In the genomic region with DNA sequence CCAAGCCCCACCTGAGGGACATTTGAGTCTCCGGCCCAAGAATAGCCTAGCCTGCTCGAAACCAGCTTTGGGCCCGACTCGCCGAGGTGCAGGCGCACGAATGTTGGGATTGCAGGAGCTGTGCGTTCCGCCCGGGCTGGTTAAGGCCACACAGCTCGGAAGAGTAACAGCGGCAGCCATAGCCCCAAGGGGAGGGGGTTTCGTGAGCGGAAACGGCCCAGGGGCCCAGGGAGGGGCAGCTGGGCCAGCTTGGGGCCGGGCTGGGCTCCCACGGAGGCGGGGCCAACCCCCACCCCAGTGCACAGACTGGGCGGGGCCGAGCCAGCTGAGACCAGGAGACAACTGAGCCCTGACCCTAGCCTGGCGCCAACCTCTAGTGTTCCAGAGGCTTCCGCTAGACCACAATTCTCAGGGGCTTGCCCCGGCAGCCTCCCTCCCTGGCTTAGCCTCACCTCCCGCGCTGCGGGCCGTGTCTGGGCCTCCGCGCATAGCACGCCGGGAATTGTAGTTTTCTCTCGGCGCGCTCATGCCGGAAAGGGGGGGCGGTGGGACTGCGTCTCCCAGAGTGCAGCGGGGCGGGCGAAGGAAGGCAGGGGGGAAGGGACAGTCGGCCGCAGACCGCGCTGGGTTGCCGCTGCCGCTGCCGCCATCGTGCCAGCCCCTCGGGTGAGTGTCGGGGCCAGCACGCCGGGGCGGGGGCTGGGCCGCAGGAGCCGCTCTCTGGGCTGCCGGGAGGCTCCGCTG, we compare ENCODE assay signal across 1 cellular context.
TF ChIP-seq lines count a peak whose summit lies in the region.

TSS of gene NUTF2 (plus strand) at position 614 of the 744 bp plus-strand sequence. CDS start 18,198 bp downstream, outside the sequence.

TF ChIP-seq in HepG2, 621 proteins besides CTCF, POLR2A, EP300 and RAD21 (continued from another document):
- TF ChIP-seq, protein P1, sequence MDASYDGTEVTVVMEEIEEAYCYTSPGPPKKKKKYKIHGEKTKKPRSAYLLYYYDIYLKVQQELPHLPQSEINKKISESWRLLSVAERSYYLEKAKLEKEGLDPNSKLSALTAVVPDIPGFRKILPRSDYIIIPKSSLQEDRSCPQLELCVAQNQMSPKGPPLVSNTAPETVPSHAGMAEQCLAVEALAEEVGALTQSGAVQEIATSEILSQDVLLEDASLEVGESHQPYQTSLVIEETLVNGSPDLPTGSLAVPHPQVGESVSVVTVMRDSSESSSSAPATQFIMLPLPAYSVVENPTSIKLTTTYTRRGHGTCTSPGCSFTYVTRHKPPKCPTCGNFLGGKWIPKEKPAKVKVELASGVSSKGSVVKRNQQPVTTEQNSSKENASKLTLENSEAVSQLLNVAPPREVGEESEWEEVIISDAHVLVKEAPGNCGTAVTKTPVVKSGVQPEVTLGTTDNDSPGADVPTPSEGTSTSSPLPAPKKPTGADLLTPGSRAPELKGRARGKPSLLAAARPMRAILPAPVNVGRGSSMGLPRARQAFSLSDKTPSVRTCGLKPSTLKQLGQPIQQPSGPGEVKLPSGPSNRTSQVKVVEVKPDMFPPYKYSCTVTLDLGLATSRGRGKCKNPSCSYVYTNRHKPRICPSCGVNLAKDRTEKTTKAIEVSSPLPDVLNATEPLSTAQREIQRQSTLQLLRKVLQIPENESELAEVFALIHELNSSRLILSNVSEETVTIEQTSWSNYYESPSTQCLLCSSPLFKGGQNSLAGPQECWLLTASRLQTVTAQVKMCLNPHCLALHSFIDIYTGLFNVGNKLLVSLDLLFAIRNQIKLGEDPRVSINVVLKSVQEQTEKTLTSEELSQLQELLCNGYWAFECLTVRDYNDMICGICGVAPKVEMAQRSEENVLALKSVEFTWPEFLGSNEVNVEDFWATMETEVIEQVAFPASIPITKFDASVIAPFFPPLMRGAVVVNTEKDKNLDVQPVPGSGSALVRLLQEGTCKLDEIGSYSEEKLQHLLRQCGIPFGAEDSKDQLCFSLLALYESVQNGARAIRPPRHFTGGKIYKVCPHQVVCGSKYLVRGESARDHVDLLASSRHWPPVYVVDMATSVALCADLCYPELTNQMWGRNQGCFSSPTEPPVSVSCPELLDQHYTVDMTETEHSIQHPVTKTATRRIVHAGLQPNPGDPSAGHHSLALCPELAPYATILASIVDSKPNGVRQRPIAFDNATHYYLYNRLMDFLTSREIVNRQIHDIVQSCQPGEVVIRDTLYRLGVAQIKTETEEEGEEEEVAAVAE (CRISPR knock-in tag; IDR thresholded peaks at IDR 0.05; ENCODE audit: borderline replicate concordance), result peak; percentile 71
- TF ChIP-seq SP2 (CRISPR knock-in tag; IDR thresholded peaks at IDR 0.05), result 0 out of 2 replicates have a peak, but pooled peaks have one; percentile 49
- TF ChIP-seq MAF1 (CRISPR knock-in tag; IDR thresholded peaks at IDR 0.05; ENCODE audit: borderline replicate concordance), result peak; percentile 76; the same call in 1 of the 2 replicates
- TF ChIP-seq, protein P2, sequence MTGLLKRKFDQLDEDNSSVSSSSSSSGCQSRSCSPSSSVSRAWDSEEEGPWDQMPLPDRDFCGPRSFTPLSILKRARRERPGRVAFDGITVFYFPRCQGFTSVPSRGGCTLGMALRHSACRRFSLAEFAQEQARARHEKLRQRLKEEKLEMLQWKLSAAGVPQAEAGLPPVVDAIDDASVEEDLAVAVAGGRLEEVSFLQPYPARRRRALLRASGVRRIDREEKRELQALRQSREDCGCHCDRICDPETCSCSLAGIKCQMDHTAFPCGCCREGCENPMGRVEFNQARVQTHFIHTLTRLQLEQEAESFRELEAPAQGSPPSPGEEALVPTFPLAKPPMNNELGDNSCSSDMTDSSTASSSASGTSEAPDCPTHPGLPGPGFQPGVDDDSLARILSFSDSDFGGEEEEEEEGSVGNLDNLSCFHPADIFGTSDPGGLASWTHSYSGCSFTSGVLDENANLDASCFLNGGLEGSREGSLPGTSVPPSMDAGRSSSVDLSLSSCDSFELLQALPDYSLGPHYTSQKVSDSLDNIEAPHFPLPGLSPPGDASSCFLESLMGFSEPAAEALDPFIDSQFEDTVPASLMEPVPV (CRISPR knock-in tag; IDR thresholded peaks at IDR 0.05), result peak; percentile 65
- TF ChIP-seq ZNF225 (CRISPR knock-in tag; IDR thresholded peaks at IDR 0.05), result peak; percentile 80; the same call in 1 of the 2 replicates
